In genomic region chr7:148564275-148564951, GRCh38 we compare ENCODE assay signal across 10 cellular contexts. TPM values are rescaled to one million over a fixed set of nuclear protein-coding genes. Genes with fewer than 3 reads are reported as not detected.
DNase-seq lines count a peak whose midpoint lies in the region; ATAC-seq and TF ChIP-seq lines count a peak whose summit lies in the region.
"Not testable (repeated sequence)": the region's sequence is repeated elsewhere in the genome, so short reads cannot be mapped to it uniquely, and the experiment has no call there.
"Had no signal": no experiment of that assay in that cellular context is flagged by ENCODE, and none has a peak within 500 bp of the region (broad histone marks: within the 10 kb centered on the region; RNA-seq: fewer than 3 reads in every experiment).

No MANE protein-coding gene starts in this region.

- TF ChIP-seq CTCF in HL-60 (IDR thresholded peaks at IDR 0.05; ENCODE audit: insufficient read depth, low read length); gastroesophageal sphincter (IDR thresholded peaks at IDR 0.05); smooth muscle cell (IDR thresholded peaks at IDR 0.05; ENCODE audit: borderline replicate concordance, insufficient read depth, poor library complexity, severe bottlenecking): not testable (repeated sequence)

- H3K27me3 Mint-ChIP-seq in activated naive CD8-positive, alpha-beta T cell: not testable (repeated sequence)

- TF ChIP-seq POLR2A in gastroesophageal sphincter (IDR thresholded peaks at IDR 0.05): not testable (repeated sequence)

- H3K9me3 Mint-ChIP-seq in activated naive CD8-positive, alpha-beta T cell (ENCODE audit: low read depth): not testable (repeated sequence)

- H3K27ac ChIP-seq in ACC112 (ENCODE audit: low read depth, low read length): peak overlapping the region; percentile 79
- peak overlapping the region; percentile 4; the same call in 1 of the 2 replicates for H3K27ac ChIP-seq in HL-60 (replicated peaks)
- peak overlapping the region in 3 of 4 donors; percentile 25 to 59 (median 41) for H3K27ac ChIP-seq in gastroesophageal sphincter
- H3K27ac ChIP-seq in smooth muscle cell (ENCODE audit: low read depth): peak overlapping the region; percentile 48

- H3F3A ChIP-seq in smooth muscle cell (ENCODE audit: low read depth): not testable (repeated sequence)

- H3K4me2 ChIP-seq in smooth muscle cell: not testable (repeated sequence)

- DNase-seq in HL-60 (ENCODE audit: low read depth in 1 of 2, low spot score in 1 of 2): peak; percentile 19 to 33
- not testable (repeated sequence) for DNase-seq in smooth muscle cell (lab: John Stamatoyannopoulos, UW; ENCODE audit: unreplicated experiment)

- H3K27me3 ChIP-seq in ACC112 (ENCODE audit: insufficient read depth, low read length): peaks cover 15% of the 10 kb centered on the region
- not testable (repeated sequence) for H3K27me3 ChIP-seq in HL-60 (ENCODE audit: insufficient read depth, poor library complexity, severe bottlenecking); gastroesophageal sphincter; smooth muscle cell (ENCODE audit: low read depth)

- not testable (repeated sequence) for TF ChIP-seq EP300 in gastroesophageal sphincter (IDR thresholded peaks at IDR 0.05)

- H2AFZ ChIP-seq in ACC112 (ENCODE audit: low read length, unreplicated experiment): peak overlapping the region; percentile 91
- not testable (repeated sequence) for H2AFZ ChIP-seq in smooth muscle cell (ENCODE audit: low read depth)

- peak overlapping the region; percentile 56 for H3K27ac Mint-ChIP-seq in activated naive CD8-positive, alpha-beta T cell

- not testable (repeated sequence) for H4K20me1 ChIP-seq in smooth muscle cell (ENCODE audit: low read depth)

- H3K4me1 ChIP-seq in ACC112 (ENCODE audit: control insufficient read depth, insufficient read depth, low read length, unreplicated experiment) (peaks cover 18% of the 10 kb centered on the region), gastroesophageal sphincter (peaks cover 0 to 12% (median 0%) of the 10 kb centered on the region in 3 donors)
- not testable (repeated sequence) for H3K4me1 ChIP-seq in smooth muscle cell (ENCODE audit: low read depth)

- not testable (repeated sequence) for H3K9me3 ChIP-seq in gastroesophageal sphincter; smooth muscle cell (replicated peaks; ENCODE audit: low read depth)

- not testable (repeated sequence) for H3K36me3 Mint-ChIP-seq in activated naive CD8-positive, alpha-beta T cell

- 6 to 8% methylated on average over 1 to 4 of the region's 4 CpGs for WGBS in gastroesophageal sphincter (ENCODE audit: low coverage in 1 of 2), 2 donors
- WGBS in smooth muscle cell (ENCODE audit: low lambda C conversion rate): 75% methylated on average over 4 of the region's 4 CpGs

- H3K4me3 ChIP-seq in ACC112 (ENCODE audit: low read depth, low read length): peak overlapping the region; percentile 50
- H3K4me3 ChIP-seq in HL-60 (replicated peaks; ENCODE audit: insufficient read depth, low read length); gastroesophageal sphincter; smooth muscle cell: not testable (repeated sequence)

- peak overlapping the region; percentile 48 for H3K4me3 Mint-ChIP-seq in activated naive CD8-positive, alpha-beta T cell

- not testable (repeated sequence) for H3K79me2 ChIP-seq in ACC112 (ENCODE audit: control insufficient read depth, insufficient read depth, low read length, unreplicated experiment); smooth muscle cell (ENCODE audit: low read depth)

- ATAC-seq in GM18907 (IDR thresholded peaks at IDR 0.05; ENCODE audit: unreplicated experiment) (peak; percentile 87), HG02588 (IDR thresholded peaks at IDR 0.05; ENCODE audit: unreplicated experiment) (peak; percentile 67), SK-N-SH treated with all-trans-retinoic acid at 6 μM for 48 hours (peak; percentile 92)
- not testable (repeated sequence) for ATAC-seq in gastroesophageal sphincter

- not testable (repeated sequence) for H3K9ac ChIP-seq in smooth muscle cell (ENCODE audit: low read depth)

- peaks cover 19% of the 10 kb centered on the region for H3K4me1 Mint-ChIP-seq in activated naive CD8-positive, alpha-beta T cell (ENCODE audit: low read depth)

- not testable (repeated sequence) for H3K36me3 ChIP-seq in ACC112 (ENCODE audit: insufficient read depth, low read length); gastroesophageal sphincter; smooth muscle cell (ENCODE audit: low read depth)

RNA-seq across cellular contexts. Expression of gene C7orf33, which starts 26.2 kb away (rescaled TPM):
- total RNA-seq in gastroesophageal sphincter (not detected), smooth muscle cell (not detected in 2 replicates)
- polyA plus RNA-seq in smooth muscle cell: not detected in 2 replicates
- total RNA-seq: cardiac muscle cell, uterus had no signal
- polyA plus RNA-seq: cardiac muscle cell had no signal

Comparison
In these comparisons a context has a peak if more than half of its experiments do, and no peak if none do; other contexts are left out.
1. H3K27ac ChIP-seq: peak in every context shown above with its lines; median percentile 79 in ACC112; 48 in smooth muscle cell; 41 in gastroesophageal sphincter; 4 in HL-60.